Comparison of ENCODE assay signal across 23 cellular contexts in the genomic region with DNA sequence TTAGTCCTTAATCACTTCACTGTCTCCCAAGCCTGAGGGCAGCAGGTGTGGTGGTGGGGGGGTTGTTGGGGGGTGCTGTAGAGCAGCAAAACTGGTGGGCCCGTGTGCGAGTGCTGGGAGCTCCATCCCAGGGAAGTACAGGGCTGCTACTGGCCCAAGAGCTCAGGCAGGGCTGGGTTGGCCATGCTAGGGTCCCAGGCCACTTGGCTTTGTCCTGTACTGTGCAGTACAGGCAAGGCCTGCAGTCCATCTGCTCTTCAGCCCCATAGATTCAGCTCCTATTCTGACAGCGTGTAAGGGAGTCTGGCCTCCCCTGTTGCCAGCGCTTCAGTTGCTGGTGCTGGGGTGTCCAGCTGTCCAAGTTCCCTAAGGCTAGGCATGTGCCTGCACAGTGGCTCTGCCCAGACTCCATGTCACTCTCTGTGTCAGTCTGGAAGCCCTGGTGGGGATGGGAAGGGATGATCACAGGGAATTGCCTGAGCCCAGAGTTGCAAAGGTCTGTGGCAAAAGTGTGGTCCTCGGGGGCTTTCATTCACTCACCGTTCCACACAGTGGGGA.
DNase-seq lines count a peak whose midpoint lies in the region; ATAC-seq, FAIRE-seq and TF ChIP-seq lines count a peak whose summit lies in the region.
"Had no signal": no experiment of that assay in that cellular context is flagged by ENCODE, and none has a peak within 500 bp of the region (broad histone marks: within the 10 kb centered on the region; RNA-seq: fewer than 3 reads in every experiment).

No MANE protein-coding gene starts in this region.

- H3K4me3 ChIP-seq in BLaER1 treated with 17β-estradiol and CSF1 and Interleukin-3, amounts not matched to agents 10 nM and 100 nM = no peak overlapping the region
- H3K4me3 ChIP-seq in SJCRH30 = peak overlapping the region; percentile 20; the same call in 1 of the 2 replicates
- no peak overlapping the region for H3K4me3 ChIP-seq in neural progenitor cell
- H3K4me3 ChIP-seq in upper lobe of left lung = no peak overlapping the region
- H3K4me3 ChIP-seq: GM12878, K562 had no signal

- H3K9ac ChIP-seq in BLaER1 treated with 17β-estradiol and CSF1 and Interleukin-3, amounts not matched to agents 10 nM and 100 nM = no peak overlapping the region
- no peak overlapping the region for H3K9ac ChIP-seq in neural progenitor cell

- peaks cover 4% of the 10 kb centered on the region for H3F3A ChIP-seq in neural progenitor cell (ENCODE audit: low read depth)

- H2AFZ ChIP-seq in neural progenitor cell (replicated peaks) = peak overlapping the region; percentile 79

- H3K27ac Mint-ChIP-seq in neural progenitor cell = no peak overlapping the region
- H3K27ac Mint-ChIP-seq: CD4-positive, alpha-beta memory T cell had no signal

- FAIRE-seq in GM12892 (lab: Jason Lieb, UNC) = no peak
- FAIRE-seq: GM12878, H54, HTR-8/SVneo, K562 had no signal

- peak overlapping the region in 5 of 11 experiments; percentile 22 to 74 (median 46); a peak in 4 of 22 replicates for H3K4me2 ChIP-seq in BLaER1 treated with 17β-estradiol and CSF1 and Interleukin-3, amounts not matched to agents 10 nM and 100 nM
- H3K4me2 ChIP-seq in neural progenitor cell = no peak overlapping the region

- H3K79me2 ChIP-seq in neural progenitor cell (ENCODE audit: low read depth) = no peaks in the 10 kb centered on the region

- peaks cover 0 to 11% (median 5%) of the 10 kb centered on the region in 11 experiments; a peak in 6 of 22 replicates for H3K9me3 ChIP-seq in BLaER1 treated with 17β-estradiol and CSF1 and Interleukin-3, amounts not matched to agents 10 nM and 100 nM (replicated peaks in 1 of 11)
- H3K9me3 ChIP-seq in SJCRH30 (replicated peaks) = no peaks in the 10 kb centered on the region
- H3K9me3 ChIP-seq in neural progenitor cell (ENCODE audit: low read depth) = no peaks in the 10 kb centered on the region
- H3K9me3 ChIP-seq in upper lobe of left lung = no peaks in the 10 kb centered on the region
- H3K9me3 ChIP-seq: Caco-2 had no signal

- H3K36me3 Mint-ChIP-seq in neural progenitor cell = peaks cover 1% of the 10 kb centered on the region
- H3K36me3 Mint-ChIP-seq: CD4-positive, alpha-beta memory T cell had no signal

- H4K20me1 ChIP-seq in BLaER1 treated with 17β-estradiol and CSF1 and Interleukin-3, amounts not matched to agents 10 nM and 100 nM = no peaks in the 10 kb centered on the region
- H4K20me1 ChIP-seq in neural progenitor cell (ENCODE audit: low read depth) = no peaks in the 10 kb centered on the region

- no peak overlapping the region for H3K4me3 Mint-ChIP-seq in neural progenitor cell
- H3K4me3 Mint-ChIP-seq: CD4-positive, alpha-beta memory T cell had no signal

- no peak for TF ChIP-seq POLR2A in upper lobe of left lung (IDR thresholded peaks at IDR 0.05)
- no peak for TF ChIP-seq POLR2A in GM12892 (IDR thresholded peaks at IDR 0.05; ENCODE audit: low read depth, low read length)

- TF ChIP-seq CTCF in neural progenitor cell (IDR thresholded peaks at IDR 0.05) (no peak), upper lobe of left lung (IDR thresholded peaks at IDR 0.05) (no peak)

- H3K9me3 Mint-ChIP-seq in neural progenitor cell = peaks cover 15% of the 10 kb centered on the region
- H3K9me3 Mint-ChIP-seq: CD4-positive, alpha-beta memory T cell had no signal

- H3K36me3 ChIP-seq in BLaER1 treated with 17β-estradiol and CSF1 and Interleukin-3, amounts not matched to agents 10 nM and 100 nM = no peaks in the 10 kb centered on the region
- H3K36me3 ChIP-seq in SJCRH30 (no peaks in the 10 kb centered on the region), neural progenitor cell (no peaks in the 10 kb centered on the region), upper lobe of left lung (no peaks in the 10 kb centered on the region)

- peaks cover 5% of the 10 kb centered on the region for H3K4me1 Mint-ChIP-seq in neural progenitor cell
- H3K4me1 Mint-ChIP-seq: CD4-positive, alpha-beta memory T cell had no signal

- ATAC-seq in upper lobe of left lung (ENCODE audit: low FRiP score in 2 of 2) (peak; percentile 36 to 38), HG02571 (IDR thresholded peaks at IDR 0.05; ENCODE audit: unreplicated experiment) (no peak)
- ATAC-seq: GM12878, K562 had no signal

- DNase-seq in SJCRH30 = no peak
- no peak for DNase-seq in neural progenitor cell (ENCODE audit: low spot score)
- DNase-seq in upper lobe of left lung = no peak
- DNase-seq in activated CD4-positive, alpha-beta T cell treated with anti-CD3 and anti-CD28 coated beads, Interleukin-2, amount 50 U/mL, for 4 hours = no peak
- no peak for DNase-seq in GM12892 (ENCODE audit: insufficient read length)
- DNase-seq: C1 segment of cervical spinal cord; Caco-2; CD4-positive, alpha-beta memory T cell; EL; GDM1; Kasumi-1; NCI-H1105; NCI-H146; NCI-H1930; NCI-H446; NCI-H524 treated with DMSO at 0.1 percent for 48 hours; NCI-H774 had no signal

- TF ChIP-seq EP300 in upper lobe of left lung (IDR thresholded peaks at IDR 0.05) = no peak

- no peaks in the 10 kb centered on the region for H3K27me3 ChIP-seq in BLaER1 treated with 17β-estradiol and CSF1 and Interleukin-3, amounts not matched to agents 10 nM and 100 nM
- H3K27me3 ChIP-seq in SJCRH30 = no peaks in the 10 kb centered on the region
- no peaks in the 10 kb centered on the region for H3K27me3 ChIP-seq in neural progenitor cell
- no peaks in the 10 kb centered on the region for H3K27me3 ChIP-seq in upper lobe of left lung

- 94 to 96% methylated on average over 6 of the region's 6 CpGs for WGBS in upper lobe of left lung, 2 donors

- peaks cover 7 to 19% (median 10%) of the 10 kb centered on the region in 10 experiments; a peak in 16 of 20 replicates for H3K4me1 ChIP-seq in BLaER1 treated with 17β-estradiol and CSF1 and Interleukin-3, amounts not matched to agents 10 nM and 100 nM
- H3K4me1 ChIP-seq in SJCRH30 (peaks cover 15% of the 10 kb centered on the region), neural progenitor cell (peaks cover 3% of the 10 kb centered on the region), upper lobe of left lung (no peaks in the 10 kb centered on the region)
- H3K4me1 ChIP-seq: Caco-2 had no signal

- peaks cover 3% of the 10 kb centered on the region for H3K27me3 Mint-ChIP-seq in neural progenitor cell (ENCODE audit: insufficient read depth, low read depth)

- peak overlapping the region in 7 of 11 experiments; percentile 58 to 73 (median 63); a peak in 10 of 22 replicates for H3K27ac ChIP-seq in BLaER1 treated with 17β-estradiol and CSF1 and Interleukin-3, amounts not matched to agents 10 nM and 100 nM
- H3K27ac ChIP-seq in SJCRH30 (peak overlapping the region; percentile 82), neural progenitor cell (no peak overlapping the region), upper lobe of left lung (no peak overlapping the region)

Comparison
In these comparisons a context has a peak if more than half of its experiments do, and no peak if none do; other contexts are left out.
1. H3K27ac ChIP-seq: peak in BLaER1 treated with 17β-estradiol and CSF1 and Interleukin-3, amounts not matched to agents 10 nM and 100 nM (7 of 11) and SJCRH30 (single experiment); none in neural progenitor cell (single experiment) and upper lobe of left lung (0 of 4).